Comparison of ENCODE assay signal across 24 cellular contexts in the genomic region with DNA sequence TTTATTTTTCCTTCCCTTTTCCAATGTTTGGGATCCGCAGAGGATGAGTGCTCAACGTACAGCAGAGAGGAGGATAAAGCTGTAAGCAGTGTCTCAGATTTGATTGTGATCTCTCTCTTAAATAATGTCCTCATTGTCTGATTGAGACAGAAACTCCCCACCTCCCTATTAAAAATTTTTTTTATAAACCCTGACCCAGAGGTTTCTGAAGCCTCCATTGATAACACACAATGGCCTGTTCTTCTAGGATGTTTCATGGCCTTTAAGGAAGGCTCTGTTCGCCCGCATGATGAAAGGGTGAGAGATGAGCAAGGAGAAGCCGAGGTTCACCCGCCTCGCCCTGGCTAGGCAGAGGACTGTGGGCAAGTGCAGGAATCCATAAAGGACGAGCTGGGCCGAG.
"Had no signal": no experiment of that assay in that cellular context is flagged by ENCODE, and none has a peak within 500 bp of the region (broad histone marks: within the 10 kb centered on the region; RNA-seq: fewer than 3 reads in every experiment).

No MANE protein-coding gene starts in this region.

- H3K4me1 Mint-ChIP-seq: natural killer cell; stimulated activated memory B cell treated with anti-CD40 and anti-IgM and Interleukin-4, amounts not matched to agents 10 μg/mL and 1 μg/mL and 100 μg/mL, for 72 hours had no signal

- DNase-seq: dermis blood vessel endothelial cell; foreskin fibroblast; left cardiac atrium; natural killer cell; occipital lobe; pancreas; retina; spleen; stimulated activated CD4-positive, alpha-beta T cell treated with anti-CD3 and anti-CD28 coated beads, Interleukin-4, amount 100 ng/mL, for 4 hours; stimulated activated naive CD8-positive, alpha-beta T cell treated with anti-CD3 and anti-CD28 coated beads, Interleukin-15, Interleukin-2, amounts not matched to agents 100 U/mL and 50 U/mL, for 24 hours; substantia nigra had no signal

- FAIRE-seq: pancreas, urothelium cell line had no signal

- H3K9me3 Mint-ChIP-seq: natural killer cell had no signal

- ATAC-seq: esophagus mucosa; gastroesophageal sphincter; left cardiac atrium; left lung; natural killer cell; pancreas; stimulated activated memory B cell treated with anti-CD40 and anti-IgM and Interleukin-4, amounts not matched to agents 10 μg/mL and 1 μg/mL and 100 μg/mL, for 72 hours; stimulated activated naive CD8-positive, alpha-beta T cell treated with anti-CD3 and anti-CD28 coated beads, Interleukin-15, Interleukin-2, amounts not matched to agents 100 U/mL and 50 U/mL, for 24 hours had no signal

- H3K36me3 Mint-ChIP-seq: natural killer cell; stimulated activated memory B cell treated with anti-CD40 and anti-IgM and Interleukin-4, amounts not matched to agents 10 μg/mL and 1 μg/mL and 100 μg/mL, for 72 hours had no signal

- H3K4me1 ChIP-seq: left lung, pancreas, spleen, upper lobe of left lung had no signal

- H3K4me3 ChIP-seq: coronary artery, gastroesophageal sphincter, heart left ventricle, hepatocyte, left lung, pancreas, skin epidermis, spleen, thoracic aorta, tibial nerve, upper lobe of left lung had no signal

- H3K27me3 ChIP-seq: gastroesophageal sphincter, heart left ventricle, hepatocyte, left lung, pancreas, spleen, tibial nerve, upper lobe of left lung had no signal

- H3K4me3 Mint-ChIP-seq: natural killer cell; stimulated activated memory B cell treated with anti-CD40 and anti-IgM and Interleukin-4, amounts not matched to agents 10 μg/mL and 1 μg/mL and 100 μg/mL, for 72 hours had no signal

- H3K27ac Mint-ChIP-seq: natural killer cell; stimulated activated memory B cell treated with anti-CD40 and anti-IgM and Interleukin-4, amounts not matched to agents 10 μg/mL and 1 μg/mL and 100 μg/mL, for 72 hours had no signal

- H3K27me3 Mint-ChIP-seq: stimulated activated memory B cell treated with anti-CD40 and anti-IgM and Interleukin-4, amounts not matched to agents 10 μg/mL and 1 μg/mL and 100 μg/mL, for 72 hours had no signal

- H3K27ac ChIP-seq: coronary artery, epithelial cell of prostate, gastroesophageal sphincter, hepatocyte, left lung, pancreas, spleen, thoracic aorta, tibial nerve, upper lobe of left lung had no signal

- H3K9me3 ChIP-seq: gastroesophageal sphincter, pancreas, thoracic aorta, upper lobe of left lung had no signal

- H3K36me3 ChIP-seq: gastroesophageal sphincter, heart left ventricle, left lung, pancreas, spleen, thoracic aorta, tibial nerve, upper lobe of left lung had no signal
